Comparison of ENCODE assay signal across 16 cellular contexts in the genomic region with DNA sequence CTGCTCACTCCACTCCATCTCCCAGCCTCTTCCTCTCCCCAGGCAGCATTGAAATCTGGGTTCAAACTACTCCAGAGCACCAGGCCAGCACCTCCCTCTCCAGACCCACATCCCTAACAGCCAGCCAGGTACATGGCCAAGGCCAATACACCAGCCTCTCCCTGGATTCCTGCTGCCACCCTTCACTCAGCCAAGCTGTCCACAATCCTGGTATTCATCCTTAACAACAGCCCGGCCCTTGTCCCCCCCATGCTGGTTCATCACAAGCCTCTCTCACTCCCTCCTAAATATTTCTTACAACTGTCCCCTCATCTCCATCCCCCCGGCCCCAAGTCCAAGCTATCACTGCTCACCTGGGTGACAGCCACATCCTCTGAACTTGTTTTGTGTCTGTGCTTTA.
DNase-seq lines count a peak whose midpoint lies in the region; ATAC-seq and TF ChIP-seq lines count a peak whose summit lies in the region.
"Had no signal": no experiment of that assay in that cellular context is flagged by ENCODE, and none has a peak within 500 bp of the region (broad histone marks: within the 10 kb centered on the region; RNA-seq: fewer than 3 reads in every experiment).

No MANE protein-coding gene starts in this region.

- H3K27me3 ChIP-seq in GM23248 (replicated peaks; ENCODE audit: insufficient read depth) (no peaks in the 10 kb centered on the region), duodenal mucosa (ENCODE audit: control insufficient read depth in 1 of 2, insufficient read depth in 2 of 2, low read length in 2 of 2) (no peaks in the 10 kb centered on the region), muscle layer of colon (ENCODE audit: control insufficient read depth in 1 of 2, insufficient read depth in 2 of 2, low read length in 2 of 2) (no peaks in the 10 kb centered on the region), spleen (replicated peaks in 1 of 7) (no peaks in the 10 kb centered on the region)

- H3K4me3 ChIP-seq in GM23248 (peak overlapping the region; percentile 10), duodenal mucosa (ENCODE audit: low read depth in 1 of 2, low read length in 2 of 2) (no peak overlapping the region), muscle layer of colon (ENCODE audit: low read depth in 1 of 2, low read length in 2 of 2) (no peak overlapping the region), spleen (no peak overlapping the region)

- H3K4me1 ChIP-seq in GM23248 (ENCODE audit: insufficient read depth) = peaks cover 75% of the 10 kb centered on the region
- H3K4me1 ChIP-seq in duodenal mucosa (ENCODE audit: control insufficient read depth in 1 of 2, insufficient read depth in 2 of 2, low read length in 2 of 2) = peaks cover 53 to 65% of the 10 kb centered on the region in 2 donors
- peaks cover 56% of the 10 kb centered on the region for H3K4me1 ChIP-seq in muscle layer of colon (ENCODE audit: insufficient read depth, low read length)
- H3K4me1 ChIP-seq in spleen = peaks cover 5 to 55% (median 34%) of the 10 kb centered on the region in 6 donors

- H2AFZ ChIP-seq in GM23248 = no peak overlapping the region

- TF ChIP-seq CTCF in spleen (IDR thresholded peaks at IDR 0.05 in 8 of 11, conservative IDR thresholded peaks at IDR 0.05 in 3 of 11) = no peak

- H3K9me2 ChIP-seq in GM23248 (ENCODE audit: insufficient read depth) = no peaks in the 10 kb centered on the region

- in situ Hi-C loops in GM23248 (cut with MboI) = no loop called here

- H3K4me3 Mint-ChIP-seq in effector memory CD8-positive, alpha-beta T cell = no peak overlapping the region
- H3K4me3 Mint-ChIP-seq: activated T-cell treated with anti-CD3 and anti-CD28 coated beads, Interleukin-2, amount 50 U/mL, for 72 hours; T-helper 17 cell had no signal

- no peak overlapping the region for H3K27ac Mint-ChIP-seq in effector memory CD8-positive, alpha-beta T cell
- H3K27ac Mint-ChIP-seq: activated T-cell treated with anti-CD3 and anti-CD28 coated beads, Interleukin-2, amount 50 U/mL, for 72 hours; T-helper 17 cell had no signal

- H4K20me1 ChIP-seq in GM23248 (ENCODE audit: insufficient read depth) = no peaks in the 10 kb centered on the region

- ATAC-seq in effector memory CD8-positive, alpha-beta T cell (replicated peaks) = no peak
- ATAC-seq: activated T-cell treated with anti-CD3 and anti-CD28 coated beads, Interleukin-2, amount 50 U/mL, for 72 hours; T-helper 17 cell had no signal

- H3K9ac ChIP-seq in GM23248 (peak overlapping the region; percentile 83), duodenal mucosa (ENCODE audit: low read depth in 1 of 2, low read length in 2 of 2) (no peak overlapping the region), muscle layer of colon (ENCODE audit: low read length) (no peak overlapping the region)

- no peaks in the 10 kb centered on the region for H3K36me3 ChIP-seq in GM23248 (ENCODE audit: low read depth)
- H3K36me3 ChIP-seq in duodenal mucosa (ENCODE audit: control insufficient read depth in 1 of 2, insufficient read depth in 2 of 2, low read length in 2 of 2) = no peaks in the 10 kb centered on the region
- H3K36me3 ChIP-seq in muscle layer of colon (ENCODE audit: insufficient read depth, low read length) = no peaks in the 10 kb centered on the region
- no peaks in the 10 kb centered on the region for H3K36me3 ChIP-seq in spleen

- no peaks in the 10 kb centered on the region for H3K79me2 ChIP-seq in GM23248 (ENCODE audit: insufficient read depth)

- 11 to 18% methylated on average over 2 of the region's 2 CpGs for WGBS in GM23248 (ENCODE audit: low coverage in 1 of 2, low lambda C conversion rate in 2 of 2, missing lambda C conversion rate in 2 of 2), 2 experiments
- 81 to 88% (median 85%) methylated on average over 2 of the region's 2 CpGs for WGBS in spleen, 5 donors

- H3F3A ChIP-seq in GM23248 (ENCODE audit: insufficient read depth) = peaks cover 59% of the 10 kb centered on the region

- H3K9me3 ChIP-seq in GM23248 (ENCODE audit: low read depth) (no peaks in the 10 kb centered on the region), duodenal mucosa (ENCODE audit: control insufficient read depth in 1 of 2, low read length in 2 of 2) (no peaks in the 10 kb centered on the region), muscle layer of colon (ENCODE audit: low read length) (no peaks in the 10 kb centered on the region), spleen (no peaks in the 10 kb centered on the region)

- no peak for TF ChIP-seq POLR2A in spleen (IDR thresholded peaks at IDR 0.05)

- peaks cover 0 to 3% of the 10 kb centered on the region in 2 donors for H3K4me1 Mint-ChIP-seq in effector memory CD8-positive, alpha-beta T cell (ENCODE audit: low read depth in 2 of 2)

- peak overlapping the region; percentile 62 for H3K4me2 ChIP-seq in GM23248 (ENCODE audit: unreplicated experiment)

- H3K9me3 Mint-ChIP-seq in effector memory CD8-positive, alpha-beta T cell = no peaks in the 10 kb centered on the region
- H3K9me3 Mint-ChIP-seq: activated T-cell treated with anti-CD3 and anti-CD28 coated beads, Interleukin-2, amount 50 U/mL, for 72 hours had no signal

- H3K27ac ChIP-seq in GM23248 = peak overlapping the region; percentile 99
- H3K27ac ChIP-seq in duodenal mucosa (ENCODE audit: low read depth, low read length) = peak overlapping the region; percentile 36
- H3K27ac ChIP-seq in muscle layer of colon (ENCODE audit: low read depth, low read length) = peak overlapping the region; percentile 3
- H3K27ac ChIP-seq in spleen = peak overlapping the region in 5 of 8 donors; percentile 82 to 90 (median 85)
- H3K27ac ChIP-seq in caudate nucleus (ENCODE audit: low read depth, low read length) = no peak overlapping the region

- peaks cover 22 to 38% of the 10 kb centered on the region in 2 donors for H3K27me3 Mint-ChIP-seq in effector memory CD8-positive, alpha-beta T cell

- intact Hi-C loops in spleen (cut with DNase I; ENCODE audit: low total_unique reads) = no loop called here

- no peak for DNase-seq in GM23248
- DNase-seq in spleen = no peak
- DNase-seq in AG08395 (ENCODE audit: low spot score) = no peak
- DNase-seq in NCI-H146 treated with DMSO at 0.1 percent for 48 hours (lab: John Stamatoyannopoulos, UW; ENCODE audit: unreplicated experiment) = no peak
- DNase-seq in effector memory CD8-positive, alpha-beta T cell = no peak
- no peak for DNase-seq in caudate nucleus (lab: John Stamatoyannopoulos, UW)
- DNase-seq: activated T-cell treated with anti-CD3 and anti-CD28 coated beads, Interleukin-2, amount 50 U/mL, for 72 hours; Kasumi-1; midbrain; NCI-H1694; NCI-H526; posterior cingulate gyrus; stimulated activated naive CD4-positive, alpha-beta T cell treated with Interleukin-2 at 50 U/mL for 16 hours; T-helper 17 cell had no signal

- H3K36me3 Mint-ChIP-seq in effector memory CD8-positive, alpha-beta T cell (ENCODE audit: insufficient read depth) = no peaks in the 10 kb centered on the region
